In genomic region chr10:14696763-14697321, GRCh38 we compare ENCODE assay signal across 2 cellular contexts.
TF ChIP-seq lines count a peak whose summit lies in the region.

No MANE protein-coding gene starts in this region.

TF ChIP-seq in liver, 16 proteins besides CTCF, POLR2A, EP300 and RAD21 (continued from another document):
- TF ChIP-seq, protein P1, sequence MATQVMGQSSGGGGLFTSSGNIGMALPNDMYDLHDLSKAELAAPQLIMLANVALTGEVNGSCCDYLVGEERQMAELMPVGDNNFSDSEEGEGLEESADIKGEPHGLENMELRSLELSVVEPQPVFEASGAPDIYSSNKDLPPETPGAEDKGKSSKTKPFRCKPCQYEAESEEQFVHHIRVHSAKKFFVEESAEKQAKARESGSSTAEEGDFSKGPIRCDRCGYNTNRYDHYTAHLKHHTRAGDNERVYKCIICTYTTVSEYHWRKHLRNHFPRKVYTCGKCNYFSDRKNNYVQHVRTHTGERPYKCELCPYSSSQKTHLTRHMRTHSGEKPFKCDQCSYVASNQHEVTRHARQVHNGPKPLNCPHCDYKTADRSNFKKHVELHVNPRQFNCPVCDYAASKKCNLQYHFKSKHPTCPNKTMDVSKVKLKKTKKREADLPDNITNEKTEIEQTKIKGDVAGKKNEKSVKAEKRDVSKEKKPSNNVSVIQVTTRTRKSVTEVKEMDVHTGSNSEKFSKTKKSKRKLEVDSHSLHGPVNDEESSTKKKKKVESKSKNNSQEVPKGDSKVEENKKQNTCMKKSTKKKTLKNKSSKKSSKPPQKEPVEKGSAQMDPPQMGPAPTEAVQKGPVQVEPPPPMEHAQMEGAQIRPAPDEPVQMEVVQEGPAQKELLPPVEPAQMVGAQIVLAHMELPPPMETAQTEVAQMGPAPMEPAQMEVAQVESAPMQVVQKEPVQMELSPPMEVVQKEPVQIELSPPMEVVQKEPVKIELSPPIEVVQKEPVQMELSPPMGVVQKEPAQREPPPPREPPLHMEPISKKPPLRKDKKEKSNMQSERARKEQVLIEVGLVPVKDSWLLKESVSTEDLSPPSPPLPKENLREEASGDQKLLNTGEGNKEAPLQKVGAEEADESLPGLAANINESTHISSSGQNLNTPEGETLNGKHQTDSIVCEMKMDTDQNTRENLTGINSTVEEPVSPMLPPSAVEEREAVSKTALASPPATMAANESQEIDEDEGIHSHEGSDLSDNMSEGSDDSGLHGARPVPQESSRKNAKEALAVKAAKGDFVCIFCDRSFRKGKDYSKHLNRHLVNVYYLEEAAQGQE (IDR thresholded peaks at IDR 0.05) = peak; percentile 7
- TF ChIP-seq GABPA (IDR thresholded peaks at IDR 0.05 in 1 of 2, conservative IDR thresholded peaks at IDR 0.05 in 1 of 2) = no peak
- TF ChIP-seq MAX (IDR thresholded peaks at IDR 0.05) = no peak
- TF ChIP-seq ZBTB33 (IDR thresholded peaks at IDR 0.05) = no peak
- peak; percentile 25 for TF ChIP-seq NR2F2 (IDR thresholded peaks at IDR 0.05)
TF ChIP-seq in liver: peak in this region for 10.

TF ChIP-seq in HepG2, 621 proteins besides CTCF, POLR2A, EP300 and RAD21 (continued from another document):
- TF ChIP-seq, protein P2, sequence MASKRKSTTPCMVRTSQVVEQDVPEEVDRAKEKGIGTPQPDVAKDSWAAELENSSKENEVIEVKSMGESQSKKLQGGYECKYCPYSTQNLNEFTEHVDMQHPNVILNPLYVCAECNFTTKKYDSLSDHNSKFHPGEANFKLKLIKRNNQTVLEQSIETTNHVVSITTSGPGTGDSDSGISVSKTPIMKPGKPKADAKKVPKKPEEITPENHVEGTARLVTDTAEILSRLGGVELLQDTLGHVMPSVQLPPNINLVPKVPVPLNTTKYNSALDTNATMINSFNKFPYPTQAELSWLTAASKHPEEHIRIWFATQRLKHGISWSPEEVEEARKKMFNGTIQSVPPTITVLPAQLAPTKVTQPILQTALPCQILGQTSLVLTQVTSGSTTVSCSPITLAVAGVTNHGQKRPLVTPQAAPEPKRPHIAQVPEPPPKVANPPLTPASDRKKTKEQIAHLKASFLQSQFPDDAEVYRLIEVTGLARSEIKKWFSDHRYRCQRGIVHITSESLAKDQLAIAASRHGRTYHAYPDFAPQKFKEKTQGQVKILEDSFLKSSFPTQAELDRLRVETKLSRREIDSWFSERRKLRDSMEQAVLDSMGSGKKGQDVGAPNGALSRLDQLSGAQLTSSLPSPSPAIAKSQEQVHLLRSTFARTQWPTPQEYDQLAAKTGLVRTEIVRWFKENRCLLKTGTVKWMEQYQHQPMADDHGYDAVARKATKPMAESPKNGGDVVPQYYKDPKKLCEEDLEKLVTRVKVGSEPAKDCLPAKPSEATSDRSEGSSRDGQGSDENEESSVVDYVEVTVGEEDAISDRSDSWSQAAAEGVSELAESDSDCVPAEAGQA (IDR thresholded peaks at IDR 0.05; ENCODE audit: low read depth) = no peak
- TF ChIP-seq, protein P2 (CRISPR knock-in tag; IDR thresholded peaks at IDR 0.05; ENCODE audit: borderline replicate concordance) = no peak
- TF ChIP-seq SMYD3 (CRISPR knock-in tag; IDR thresholded peaks at IDR 0.05) (no peak), ZBTB21 (CRISPR knock-in tag; IDR thresholded peaks at IDR 0.05) (no peak), ZNF619 (CRISPR knock-in tag; IDR thresholded peaks at IDR 0.05) (no peak)
